26 cellular contexts compared by ENCODE assay signal in the genomic region with DNA sequence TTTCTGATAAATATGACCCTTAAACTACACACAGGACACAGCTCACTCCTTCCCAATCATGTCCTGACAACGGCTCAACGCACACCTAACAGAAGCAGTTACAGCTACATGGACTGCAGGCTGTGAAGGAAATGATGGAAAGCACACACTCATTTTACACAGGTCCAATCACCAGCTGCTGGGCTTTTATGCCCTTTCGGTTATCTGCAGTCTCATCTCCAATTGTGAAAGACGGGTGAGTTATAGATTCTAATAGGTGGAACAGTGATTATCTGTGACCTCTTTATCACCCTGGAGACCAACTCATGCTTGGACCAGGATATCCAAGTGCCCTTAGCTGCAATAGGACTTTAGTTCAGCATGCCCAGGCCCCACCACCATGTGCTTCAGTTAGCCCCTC.
DNase-seq lines count a peak whose midpoint lies in the region; ATAC-seq, FAIRE-seq and TF ChIP-seq lines count a peak whose summit lies in the region.
"Had no signal": no experiment of that assay in that cellular context is flagged by ENCODE, and none has a peak within 500 bp of the region (broad histone marks: within the 10 kb centered on the region; RNA-seq: fewer than 3 reads in every experiment).

No MANE protein-coding gene starts in this region.

- TF ChIP-seq POLR2A in K562 (conservative IDR thresholded peaks at IDR 0.05) (no peak), erythroblast (IDR thresholded peaks at IDR 0.05; ENCODE audit: low read length) (no peak)

- TF ChIP-seq EP300 in K562 (IDR thresholded peaks at IDR 0.05; ENCODE audit: low read length) = no peak

- no peak overlapping the region for H3K9ac ChIP-seq in K562 (ENCODE audit: insufficient read depth in 1 of 2, low read depth in 2 of 2, low read length in 2 of 2)
- H3K9ac ChIP-seq: BLaER1 had no signal

- TF ChIP-seq RAD21 in K562 (CRISPR knock-in tag; conservative IDR thresholded peaks at IDR 0.05 in 1 of 2, IDR thresholded peaks at IDR 0.05 in 1 of 2) = no peak

- H3K9me3 ChIP-seq in K562 (replicated peaks; ENCODE audit: control insufficient read depth, insufficient read depth, low read depth, low read length) = no peaks in the 10 kb centered on the region; the same call in 1 of the 2 replicates
- H3K9me3 ChIP-seq: BE2C had no signal

- DNase-seq in SK-N-DZ (ENCODE audit: low spot score) = peak; percentile 72
- DNase-seq in K562 (ENCODE audit: extremely low read depth in 1 of 4, low spot score in 3 of 4) = no peak
- DNase-seq in erythroblast (lab: John Stamatoyannopoulos, UW) = peak; percentile 6 to 16
- no peak for DNase-seq in NCI-H2196 (lab: John Stamatoyannopoulos, UW; ENCODE audit: unreplicated experiment)
- DNase-seq in GM13977 (ENCODE audit: low spot score) = no peak
- DNase-seq: 8988T; ACHN; BE2C; C1 segment of cervical spinal cord; CD4-positive, alpha-beta memory T cell; CD4-positive, CD25-positive, alpha-beta regulatory T cell; CD8-positive, alpha-beta memory T cell; COR-L47; DMS 273 treated with DMSO at 0.1 percent for 48 hours; DMS153; DMS53; DMS79; DND-41; EL; GDM1 had no signal

- H3K4me2 ChIP-seq in K562 (ENCODE audit: insufficient read depth, low read length) = no peak overlapping the region
- H3K4me2 ChIP-seq: BLaER1 had no signal

- H3K36me3 ChIP-seq in K562 (ENCODE audit: control insufficient read depth, insufficient read depth, low read length) = no peaks in the 10 kb centered on the region; the same call in 2 of the 3 replicates
- H3K36me3 ChIP-seq: BE2C, BLaER1 had no signal

- H3K4me3 ChIP-seq in K562 = no peak overlapping the region
- H3K4me3 ChIP-seq: BLaER1, GM12878 had no signal

- no peaks in the 10 kb centered on the region for H3K79me2 ChIP-seq in K562 (ENCODE audit: control insufficient read depth, insufficient read depth, low read length)

- no peaks in the 10 kb centered on the region for H3K9me1 ChIP-seq in K562 (ENCODE audit: control insufficient read depth, insufficient read depth, low read length)

- no TSS peak for BruUV-seq in K562 (replicated peaks; lab: Mats Ljungman, UMichigan)

- WGBS in K562 (ENCODE audit: insufficient coverage, low coverage, missing lambda C conversion rate) = 51% methylated on average over 4 of the region's 4 CpGs

- no peaks in the 10 kb centered on the region for H3K27me3 ChIP-seq in K562 (ENCODE audit: control insufficient read depth in 2 of 2, insufficient read depth in 2 of 2, low read length in 2 of 2)
- H3K27me3 ChIP-seq: BE2C, BLaER1 had no signal

- no peak for ATAC-seq in K562
- no peak for ATAC-seq in GM21515 (IDR thresholded peaks at IDR 0.05; ENCODE audit: unreplicated experiment)
- ATAC-seq: GM12878 had no signal

- no peak overlapping the region for H3K27ac ChIP-seq in K562 (ENCODE audit: extremely low read depth, low read depth, low read length)
- H3K27ac ChIP-seq: BLaER1 had no signal

- no peaks in the 10 kb centered on the region for H4K20me1 ChIP-seq in K562 (replicated peaks; ENCODE audit: control insufficient read depth, insufficient read depth, low read length)
- H4K20me1 ChIP-seq: BLaER1 had no signal

- intact Hi-C loops in K562 (cut with micrococcal nuclease) = no loop called here

- FAIRE-seq in K562 (lab: Jason Lieb, UNC) = no peak
- FAIRE-seq: A204.1, GM12878, GM12892, GM19239 had no signal

- POLR2A ChIA-PET in K562 (lab: Yijun Ruan, JAX) = interaction anchor here (0.5 to 2.1 kb wide), 3 partner anchors 12 to 409 kb away, joined by 3 to 6 read pairs (median 3); no protein-coding TSS in a partner anchor

- CTCF ChIA-PET in K562 (lab: Yijun Ruan, JAX; ENCODE audit: low intra/inter-chr PET ratio) = no interaction called here

- peak overlapping the region; percentile 62 for H2AFZ ChIP-seq in K562 (ENCODE audit: low read depth, low read length)

- in situ Hi-C loops in K562 (cut with MboI) (no loop called here), GM13977 (cut with MboI; ENCODE audit: low pct_unique_long_range_greater_than_20kb, low sequenced_read_pairs, unreplicated experiment) (no loop called here)

- H3K4me1 ChIP-seq in K562 (replicated peaks in 1 of 2; ENCODE audit: control insufficient read depth in 2 of 2, insufficient read depth in 2 of 2, low read length in 2 of 2) = peaks cover 4 to 45% of the 10 kb centered on the region in 2 experiments; a peak in 3 of 5 replicates

- no peak for TF ChIP-seq CTCF in K562 (IDR thresholded peaks at IDR 0.05 in 2 of 3, conservative IDR thresholded peaks at IDR 0.05 in 1 of 3; ENCODE audit: insufficient read depth in 2 of 3, low read depth in 1 of 3, low read length in 3 of 3)
- no peak for TF ChIP-seq CTCF in GM13977 (IDR thresholded peaks at IDR 0.05; ENCODE audit: extremely low read depth, insufficient read depth, missing control alignments)

TF ChIP-seq in K562, 482 proteins besides CTCF, POLR2A, EP300 and RAD21:
- TF ChIP-seq ZNF592 (IDR thresholded peaks at IDR 0.05) (0 out of 2 replicates have a peak, but pooled peaks have one; percentile 32), CHD1 (IDR thresholded peaks at IDR 0.05; ENCODE audit: low read length) (no peak)
TF ChIP-seq in K562: peak in this region for 1.

Comparison
In these comparisons a context has a peak if more than half of its experiments do, and no peak if none do; other contexts are left out.
1. DNase-seq: peak in SK-N-DZ (single experiment) and erythroblast (2 of 2); none in K562 (0 of 4), NCI-H2196 (single experiment) and GM13977 (single experiment).